In the genomic region with DNA sequence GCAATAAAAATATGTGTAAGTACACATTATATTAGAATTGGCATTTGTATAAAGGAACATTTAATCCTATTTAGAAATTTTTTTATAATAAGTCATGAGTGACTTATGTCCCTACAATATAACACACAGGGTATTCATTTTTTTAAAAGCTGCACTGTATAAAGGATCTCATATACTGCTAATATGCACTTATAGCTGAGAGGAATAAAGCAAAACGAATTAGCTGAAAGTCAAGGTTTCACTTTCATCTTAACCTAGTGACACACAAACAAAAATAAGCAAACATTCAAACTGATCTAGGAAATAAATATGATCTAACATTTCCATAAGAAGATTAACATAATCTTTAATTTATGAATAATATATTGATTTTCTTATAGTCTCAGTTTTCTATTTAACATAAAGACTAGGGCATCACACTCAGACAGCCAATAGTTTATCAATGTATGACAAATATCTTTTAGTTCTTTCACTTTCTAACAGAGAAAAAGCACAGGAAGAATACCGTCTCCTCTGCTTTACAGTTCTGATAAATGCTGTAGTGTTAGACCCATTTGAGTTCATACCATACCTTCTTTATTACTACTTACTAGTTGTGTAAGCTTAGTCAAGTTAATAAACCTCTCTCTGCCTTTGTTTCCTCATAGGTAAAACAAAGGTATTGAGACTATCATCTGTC, we compare ENCODE assay signal across 13 cellular contexts. TPM values are rescaled to one million over a fixed set of nuclear protein-coding genes. Genes with fewer than 3 reads are reported as not detected.
A peak's percentile ranks its signal among the peaks of the same experiment; 100 is the strongest.
DNase-seq lines count a peak whose midpoint lies in the region; ATAC-seq lines count a peak whose summit lies in the region.
"Had no signal": no experiment of that assay in that cellular context is flagged by ENCODE, and none has a peak within 500 bp of the region (broad histone marks: within the 10 kb centered on the region; RNA-seq: fewer than 3 reads in every experiment).

No MANE protein-coding gene starts in this region.

- H3K27me3 Mint-ChIP-seq in immature natural killer cell (ENCODE audit: low read depth in 3 of 3), result peaks cover 0 to 4% (median 3%) of the 10 kb centered on the region in 3 donors

- no peaks in the 10 kb centered on the region for H3K36me3 Mint-ChIP-seq in immature natural killer cell

- ATAC-seq in GM18861 (IDR thresholded peaks at IDR 0.05; ENCODE audit: unreplicated experiment), result peak; percentile 78
- peak; percentile 80 for ATAC-seq in GM21423 (IDR thresholded peaks at IDR 0.05; ENCODE audit: unreplicated experiment)
- peak; percentile 91 for ATAC-seq in HG03280 (IDR thresholded peaks at IDR 0.05; ENCODE audit: unreplicated experiment)

- peaks cover 0 to 6% (median 0%) of the 10 kb centered on the region in 6 donors for H3K9me3 Mint-ChIP-seq in immature natural killer cell

- peak overlapping the region in 4 of 6 donors; percentile 11 to 51 (median 33) for H3K27ac Mint-ChIP-seq in immature natural killer cell
- H3K27ac Mint-ChIP-seq: activated naive CD4-positive, alpha-beta T cell treated with anti-CD3 and anti-CD28 coated beads for 36 hours had no signal

- H3K4me1 Mint-ChIP-seq in immature natural killer cell, result peaks cover 3 to 11% of the 10 kb centered on the region in 2 donors

- peak overlapping the region; percentile 14 to 76 (median 49) for H3K4me3 Mint-ChIP-seq in immature natural killer cell
- H3K4me3 Mint-ChIP-seq: activated naive CD4-positive, alpha-beta T cell treated with anti-CD3 and anti-CD28 coated beads for 36 hours had no signal

- DNase-seq in immature natural killer cell (peak in 1 of 3 donors; percentile 6), NCI-H2029 (lab: John Stamatoyannopoulos, UW) (no peak)
- no peak for DNase-seq in activated CD4-positive, alpha-beta T cell treated with anti-CD3 and anti-CD28 coated beads, Interleukin-2, amount 50 U/mL, for 48 hours
- no peak for DNase-seq in stimulated activated CD4-positive, alpha-beta T cell treated with anti-CD3 and anti-CD28 coated beads, Interleukin-4, amount 100 ng/mL, for 24 hours
- DNase-seq: activated CD4-positive, alpha-beta T cell treated with anti-CD3 and anti-CD28 coated beads, Interleukin-2, amount 50 U/mL, for 1 hour; activated naive CD4-positive, alpha-beta T cell treated with anti-CD3 and anti-CD28 coated beads for 36 hours; Calu3; small intestine; thyroid gland had no signal

RNA-seq across cellular contexts. Expression of a gene that starts 42.9 kb away (rescaled TPM):
- not detected for polyA plus RNA-seq in immature natural killer cell
- polyA plus RNA-seq: cardiac muscle cell, small intestine had no signal

RNA-seq across cellular contexts. Expression of a gene that starts 43.1 kb away (rescaled TPM):
- polyA plus RNA-seq in immature natural killer cell, result 10 to 100 TPM in 1 of 3 donors, 1 to 10 TPM in 2; 6.7 to 14.2 (median 7.6) TPM
